ENCODE assay signal across 15 cellular contexts in genomic region chr6:17454316-17455005, GRCh38.
DNase-seq lines count a peak whose midpoint lies in the region; ATAC-seq, FAIRE-seq and TF ChIP-seq lines count a peak whose summit lies in the region.
"Had no signal": no experiment of that assay in that cellular context is flagged by ENCODE, and none has a peak within 500 bp of the region (broad histone marks: within the 10 kb centered on the region; RNA-seq: fewer than 3 reads in every experiment).

No MANE protein-coding gene starts in this region.

- H3K4me2 ChIP-seq in astrocyte (ENCODE audit: low read length) (peak overlapping the region; percentile 67), mesenchymal stem cell (ENCODE audit: low read length, poor library complexity, severe bottlenecking) (no peak overlapping the region)

- H3K23ac ChIP-seq in mesenchymal stem cell (ENCODE audit: low read length in 2 of 2), result no peak overlapping the region

- H3K4ac ChIP-seq in mesenchymal stem cell (ENCODE audit: low read depth in 1 of 2, low read length in 2 of 2), result no peak overlapping the region

- no peak overlapping the region for H4K91ac ChIP-seq in mesenchymal stem cell (ENCODE audit: low read length)

- H3K9me3 ChIP-seq in astrocyte (ENCODE audit: insufficient read depth, low read depth, low read length) (no peaks in the 10 kb centered on the region), mesenchymal stem cell (ENCODE audit: control insufficient read depth, low read length) (no peaks in the 10 kb centered on the region), thyroid gland (no peaks in the 10 kb centered on the region)
- H3K9me3 ChIP-seq: pancreas had no signal

- no peaks in the 10 kb centered on the region for H3K27me3 Mint-ChIP-seq in astrocyte (ENCODE audit: low read depth, unreplicated experiment)
- peaks cover 11 to 32% of the 10 kb centered on the region in 2 donors for H3K27me3 Mint-ChIP-seq in natural killer cell (ENCODE audit: low read depth in 2 of 2)

- no peak overlapping the region for H2AFZ ChIP-seq in astrocyte (ENCODE audit: low read depth, low read length)
- no peak overlapping the region for H2AFZ ChIP-seq in mesenchymal stem cell (ENCODE audit: low read depth, low read length)

- peak overlapping the region; percentile 13 for H3K27ac Mint-ChIP-seq in astrocyte (ENCODE audit: unreplicated experiment)
- H3K27ac Mint-ChIP-seq in natural killer cell, result no peak overlapping the region
- H3K27ac Mint-ChIP-seq: activated CD4-positive, alpha-beta memory T cell treated with anti-CD3 and anti-CD28 coated beads, Interleukin-2, amount 10 ng/mL, durations not matched to agents 7 days and 5 days; immature natural killer cell; mesothelial cell of epicardium had no signal

- no peaks in the 10 kb centered on the region for H4K20me1 ChIP-seq in astrocyte (ENCODE audit: insufficient read depth, low read length)

- H3K4me1 ChIP-seq in astrocyte (ENCODE audit: insufficient read depth, low read length) (peaks cover 12% of the 10 kb centered on the region), mesenchymal stem cell (ENCODE audit: control insufficient read depth, insufficient read depth, low read depth, low read length) (peaks cover 4% of the 10 kb centered on the region), thyroid gland (peaks cover 18 to 19% of the 10 kb centered on the region in 2 donors)
- H3K4me1 ChIP-seq: pancreas had no signal

- intact Hi-C loops in thyroid gland (cut with DNase I) (no loop called here), natural killer cell (cut with micrococcal nuclease) (no loop called here)

- DNase-seq in GM04503 (ENCODE audit: low read depth) (peak; percentile 92), astrocyte (ENCODE audit: low read depth) (peak; percentile 75), mesenchymal stem cell (peak; percentile 47), thyroid gland (peak in 1 of 2 donors; percentile 21), natural killer cell (no peak)
- DNase-seq: activated CD4-positive, alpha-beta memory T cell treated with anti-CD3 and anti-CD28 coated beads, Interleukin-2, amount 10 ng/mL, durations not matched to agents 7 days and 5 days; COR-L47; foreskin melanocyte; immature natural killer cell; KG1; NCI-H345; pancreas had no signal

- peak; percentile 66 for FAIRE-seq in astrocyte (lab: Jason Lieb, UNC)
- FAIRE-seq: pancreas had no signal

- H2BK15ac ChIP-seq in mesenchymal stem cell (ENCODE audit: low read depth, poor library complexity, severe bottlenecking), result no peak overlapping the region

- H3K18ac ChIP-seq in mesenchymal stem cell (ENCODE audit: low read depth in 1 of 2, low read length in 2 of 2), result no peak overlapping the region

- no peak for ATAC-seq in GM21367 (IDR thresholded peaks at IDR 0.05; ENCODE audit: unreplicated experiment)
- ATAC-seq in HG02610 (IDR thresholded peaks at IDR 0.05; ENCODE audit: unreplicated experiment), result no peak
- no peak for ATAC-seq in natural killer cell
- ATAC-seq: pancreas had no signal

- peaks cover 2% of the 10 kb centered on the region for H3K9me3 Mint-ChIP-seq in astrocyte (ENCODE audit: unreplicated experiment)
- no peaks in the 10 kb centered on the region for H3K9me3 Mint-ChIP-seq in natural killer cell
- H3K9me3 Mint-ChIP-seq: activated CD4-positive, alpha-beta memory T cell treated with anti-CD3 and anti-CD28 coated beads, Interleukin-2, amount 10 ng/mL, durations not matched to agents 7 days and 5 days; immature natural killer cell had no signal

- no peak overlapping the region for H4K8ac ChIP-seq in mesenchymal stem cell (ENCODE audit: low read length)

- H3K79me2 ChIP-seq in astrocyte (ENCODE audit: insufficient read depth, low read length), result peaks cover 7% of the 10 kb centered on the region

- H3K4me3 Mint-ChIP-seq in astrocyte (ENCODE audit: unreplicated experiment) (no peak overlapping the region), natural killer cell (no peak overlapping the region)
- H3K4me3 Mint-ChIP-seq: activated CD4-positive, alpha-beta memory T cell treated with anti-CD3 and anti-CD28 coated beads, Interleukin-2, amount 10 ng/mL, durations not matched to agents 7 days and 5 days; immature natural killer cell; mesothelial cell of epicardium had no signal

- H2BK12ac ChIP-seq in mesenchymal stem cell (ENCODE audit: low read length in 2 of 2), result no peak overlapping the region

- H3K27ac ChIP-seq in astrocyte (ENCODE audit: low read depth, low read length), result peak overlapping the region; percentile 73
- H3K27ac ChIP-seq in mesenchymal stem cell (ENCODE audit: low read length, poor library complexity, severe bottlenecking), result peak overlapping the region; percentile 66
- peak overlapping the region; percentile 26 to 68 (median 45) for H3K27ac ChIP-seq in thyroid gland
- H3K27ac ChIP-seq: pancreas had no signal

- H3K14ac ChIP-seq in mesenchymal stem cell (ENCODE audit: low read length in 2 of 2), result no peak overlapping the region

- no peak for TF ChIP-seq POLR2A in thyroid gland (IDR thresholded peaks at IDR 0.05)

- WGBS in mesenchymal stem cell, result 69% methylated on average over 4 of the region's 7 CpGs
- WGBS in thyroid gland, 2 donors, result 42% methylated on average over 7 of the region's 7 CpGs

- peak overlapping the region; percentile 47 for H3K9ac ChIP-seq in astrocyte (ENCODE audit: low read length)
- peak overlapping the region; percentile 16 for H3K9ac ChIP-seq in mesenchymal stem cell (ENCODE audit: low read length)

- H3K27me3 ChIP-seq in astrocyte (ENCODE audit: insufficient read depth, low read length) (no peaks in the 10 kb centered on the region), mesenchymal stem cell (ENCODE audit: control insufficient read depth in 1 of 2, insufficient read depth in 1 of 2, low read length in 2 of 2) (no peaks in the 10 kb centered on the region), thyroid gland (no peaks in the 10 kb centered on the region)
- H3K27me3 ChIP-seq: pancreas had no signal

- H3K4me3 ChIP-seq in astrocyte (ENCODE audit: insufficient read depth, low read depth, low read length) (no peak overlapping the region), mesenchymal stem cell (ENCODE audit: insufficient read depth in 1 of 2, low read depth in 1 of 2, low read length in 2 of 2) (no peak overlapping the region), thyroid gland (replicated peaks in 1 of 3) (no peak overlapping the region)
- H3K4me3 ChIP-seq: pancreas had no signal

- peaks cover 15% of the 10 kb centered on the region for H3K36me3 Mint-ChIP-seq in astrocyte (ENCODE audit: low read depth, unreplicated experiment)
- no peaks in the 10 kb centered on the region for H3K36me3 Mint-ChIP-seq in natural killer cell
- H3K36me3 Mint-ChIP-seq: immature natural killer cell had no signal

- H3K4me1 Mint-ChIP-seq in astrocyte (ENCODE audit: low read depth, unreplicated experiment) (peaks cover 14% of the 10 kb centered on the region), natural killer cell (no peaks in the 10 kb centered on the region)
- H3K4me1 Mint-ChIP-seq: activated CD4-positive, alpha-beta memory T cell treated with anti-CD3 and anti-CD28 coated beads, Interleukin-2, amount 10 ng/mL, durations not matched to agents 7 days and 5 days; immature natural killer cell had no signal

- H3K79me1 ChIP-seq in mesenchymal stem cell (replicated peaks; ENCODE audit: low read length, poor library complexity, severe bottlenecking), result peaks cover 29% of the 10 kb centered on the region

- no peaks in the 10 kb centered on the region for H3K36me3 ChIP-seq in astrocyte (ENCODE audit: insufficient read depth, low read length)
- peaks cover 0 to 2% of the 10 kb centered on the region in 2 experiments for H3K36me3 ChIP-seq in mesenchymal stem cell (ENCODE audit: control insufficient read depth in 1 of 2, insufficient read depth in 2 of 2, low read depth in 1 of 2, low read length in 2 of 2)
- H3K36me3 ChIP-seq in thyroid gland, result no peaks in the 10 kb centered on the region
- H3K36me3 ChIP-seq: pancreas had no signal

- H2BK5ac ChIP-seq in mesenchymal stem cell (ENCODE audit: low read depth, low read length, poor library complexity, severe bottlenecking), result peak overlapping the region; percentile 40

- H2AK5ac ChIP-seq in mesenchymal stem cell (ENCODE audit: low read length, severe bottlenecking), result peak overlapping the region; percentile 21

- H2BK120ac ChIP-seq in mesenchymal stem cell (ENCODE audit: low read depth, low read length), result no peak overlapping the region

- no peak for TF ChIP-seq CTCF in astrocyte (IDR thresholded peaks at IDR 0.05; ENCODE audit: insufficient read depth, low read depth, low read length)
- no peak for TF ChIP-seq CTCF in thyroid gland (IDR thresholded peaks at IDR 0.05)
- TF ChIP-seq CTCF in natural killer cell (IDR thresholded peaks at IDR 0.05), result no peak
